13 cellular contexts compared by ENCODE assay signal in the genomic region with DNA sequence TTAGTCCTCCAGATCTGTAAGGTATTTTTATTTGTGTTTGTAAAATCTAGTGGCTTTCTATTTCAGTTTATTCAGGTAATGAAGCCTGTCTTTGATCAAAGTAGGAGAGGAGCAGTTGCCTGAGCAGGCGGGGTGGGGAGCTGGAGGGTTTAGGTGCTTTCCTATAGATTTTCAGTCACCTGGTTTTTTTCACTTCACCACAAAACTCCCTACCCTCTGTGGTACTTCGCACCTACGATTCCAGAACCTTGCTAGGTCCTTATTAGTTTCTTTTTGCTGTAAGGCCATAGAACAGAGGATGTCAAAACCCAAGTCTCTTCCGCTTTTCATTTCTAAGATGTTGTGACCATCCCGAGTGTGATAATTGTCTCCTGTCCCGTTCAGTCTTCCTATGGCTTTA. TPM values are rescaled to one million over a fixed set of nuclear protein-coding genes. Genes with fewer than 3 reads are reported as not detected.
DNase-seq lines count a peak whose midpoint lies in the region; ATAC-seq, FAIRE-seq and TF ChIP-seq lines count a peak whose summit lies in the region.
"Had no signal": no experiment of that assay in that cellular context is flagged by ENCODE, and none has a peak within 500 bp of the region (broad histone marks: within the 10 kb centered on the region; RNA-seq: fewer than 3 reads in every experiment).

No MANE protein-coding gene starts in this region.

- H3K4me3 ChIP-seq in mesenchymal stem cell (ENCODE audit: insufficient read depth in 1 of 2, low read depth in 1 of 2, low read length in 2 of 2) (no peak overlapping the region), coronary artery (no peak overlapping the region)

- ATAC-seq in GM19023 (IDR thresholded peaks at IDR 0.05; ENCODE audit: unreplicated experiment) (peak; percentile 71), HG02852 (IDR thresholded peaks at IDR 0.05; ENCODE audit: unreplicated experiment) (peak; percentile 65), HG03575 (IDR thresholded peaks at IDR 0.05; ENCODE audit: extremely low read depth, insufficient number of reproducible peaks, low FRiP score, unreplicated experiment) (peak; percentile 58)

- no peak overlapping the region for H3K4me2 ChIP-seq in mesenchymal stem cell (ENCODE audit: low read length, poor library complexity, severe bottlenecking)

- H2BK5ac ChIP-seq in mesenchymal stem cell (ENCODE audit: low read depth, low read length, poor library complexity, severe bottlenecking), result no peak overlapping the region

- DNase-seq in GM12892 (ENCODE audit: insufficient read length), result no peak
- DNase-seq in mesenchymal stem cell, result no peak
- DNase-seq in OCI-M2 (lab: John Stamatoyannopoulos, UW; ENCODE audit: unreplicated experiment), result no peak
- no peak for DNase-seq in coronary artery (ENCODE audit: low spot score)
- DNase-seq in SW 1271 (lab: John Stamatoyannopoulos, UW), result no peak
- DNase-seq: NCI-H1436; NCI-H748 treated with DMSO at 0.1 percent for 48 hours; SHP77; stimulated activated CD4-positive, alpha-beta T cell treated with anti-CD3 and anti-CD28 coated beads, Interleukin-2, amount 100 ng/mL, for 48 hours had no signal

- no peaks in the 10 kb centered on the region for H3K36me3 ChIP-seq in mesenchymal stem cell (ENCODE audit: control insufficient read depth in 1 of 2, insufficient read depth in 2 of 2, low read depth in 1 of 2, low read length in 2 of 2)

- no peak overlapping the region for H3K14ac ChIP-seq in mesenchymal stem cell (ENCODE audit: low read length in 2 of 2)

- TF ChIP-seq POLR2A in GM12892 (IDR thresholded peaks at IDR 0.05; ENCODE audit: low read depth, low read length), result no peak

- no peaks in the 10 kb centered on the region for H3K9me3 ChIP-seq in mesenchymal stem cell (ENCODE audit: control insufficient read depth, low read length)

- H2BK12ac ChIP-seq in mesenchymal stem cell (ENCODE audit: low read length in 2 of 2), result no peak overlapping the region

- no peaks in the 10 kb centered on the region for H3K4me1 ChIP-seq in mesenchymal stem cell (ENCODE audit: control insufficient read depth, insufficient read depth, low read depth, low read length)

- FAIRE-seq in GM12892 (lab: Jason Lieb, UNC), result peak; percentile 21
- FAIRE-seq: endometrium had no signal

- TF ChIP-seq CTCF in coronary artery (IDR thresholded peaks at IDR 0.05), result no peak

- H2AFZ ChIP-seq in mesenchymal stem cell (ENCODE audit: low read depth, low read length), result no peak overlapping the region

- no peak overlapping the region for H4K8ac ChIP-seq in mesenchymal stem cell (ENCODE audit: low read length)

- 84% methylated on average over 5 of the region's 6 CpGs for WGBS in mesenchymal stem cell

- no peak overlapping the region for H3K27ac ChIP-seq in mesenchymal stem cell (ENCODE audit: low read length, poor library complexity, severe bottlenecking)
- H3K27ac ChIP-seq in coronary artery, result no peak overlapping the region

- H4K91ac ChIP-seq in mesenchymal stem cell (ENCODE audit: low read length), result no peak overlapping the region

- no peak overlapping the region for H3K9ac ChIP-seq in mesenchymal stem cell (ENCODE audit: low read length)

- no peak overlapping the region for H3K18ac ChIP-seq in mesenchymal stem cell (ENCODE audit: low read depth in 1 of 2, low read length in 2 of 2)

- H3K4ac ChIP-seq in mesenchymal stem cell (ENCODE audit: low read depth in 1 of 2, low read length in 2 of 2), result no peak overlapping the region

- H2BK120ac ChIP-seq in mesenchymal stem cell (ENCODE audit: low read depth, low read length), result no peak overlapping the region

- peaks cover 0 to 3% of the 10 kb centered on the region in 2 experiments for H3K27me3 ChIP-seq in mesenchymal stem cell (ENCODE audit: control insufficient read depth in 1 of 2, insufficient read depth in 1 of 2, low read length in 2 of 2)

- H2AK5ac ChIP-seq in mesenchymal stem cell (ENCODE audit: low read length, severe bottlenecking), result no peak overlapping the region

- no peaks in the 10 kb centered on the region for H3K79me1 ChIP-seq in mesenchymal stem cell (replicated peaks; ENCODE audit: low read length, poor library complexity, severe bottlenecking)

- H3K23ac ChIP-seq in mesenchymal stem cell (ENCODE audit: low read length in 2 of 2), result no peak overlapping the region

- H2BK15ac ChIP-seq in mesenchymal stem cell (ENCODE audit: low read depth, poor library complexity, severe bottlenecking), result no peak overlapping the region

RNA-seq across cellular contexts. Expression of a gene that starts 26.6 kb away (rescaled TPM):
- polyA plus RNA-seq in GM12892 (2012; ENCODE audit: missing spikeins), result 70.8 TPM
- 0.08 TPM for polyA plus RNA-seq in mesenchymal stem cell (2013, experiment 1 of 2)
- polyA plus RNA-seq in mesenchymal stem cell (2013, experiment 2 of 2), result 0.14 TPM
